In the genomic region with DNA sequence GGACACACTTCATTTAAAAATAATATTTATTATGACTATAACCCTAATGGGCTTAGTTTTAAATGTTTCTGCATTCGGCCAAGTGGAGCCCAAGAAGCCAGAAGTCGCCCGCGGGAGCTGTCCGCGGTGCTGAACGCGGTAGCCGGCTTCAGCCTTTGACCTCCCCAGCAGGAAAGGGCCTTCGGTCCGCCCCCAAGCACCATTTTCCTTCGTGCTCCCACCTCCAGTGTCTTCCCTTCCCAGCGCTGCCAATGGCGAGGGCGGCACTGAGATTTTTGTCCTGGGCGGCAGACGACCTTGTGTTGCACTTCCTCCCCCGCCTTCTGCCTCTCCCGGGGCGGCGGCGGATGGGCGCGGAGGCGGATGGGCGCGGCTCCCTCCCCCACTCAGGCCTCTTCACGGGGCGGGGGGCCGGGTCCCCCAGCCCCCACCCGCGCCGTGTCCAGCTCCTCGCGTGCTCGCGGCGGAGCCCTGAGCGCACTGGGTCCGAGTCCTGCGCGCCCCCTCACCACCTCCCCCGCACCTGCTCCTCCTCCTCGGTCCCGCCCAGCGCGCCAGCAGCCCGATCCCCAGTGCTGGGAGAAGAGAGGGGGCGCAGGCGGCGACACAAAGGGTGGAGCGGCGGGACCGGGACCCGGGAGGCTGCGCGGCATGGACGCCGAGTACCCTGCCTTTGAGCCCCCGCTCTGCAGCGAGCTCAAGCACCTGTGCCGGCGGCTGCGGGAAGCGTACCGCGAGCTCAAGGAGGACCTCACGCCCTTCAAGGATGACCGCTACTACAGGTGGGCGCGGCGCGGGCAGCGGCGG, we compare ENCODE assay signal across 8 cellular contexts. TPM values are rescaled to one million over a fixed set of nuclear protein-coding genes. Genes with fewer than 3 reads are reported as not detected.
DNase-seq lines count a peak whose midpoint lies in the region; ATAC-seq and TF ChIP-seq lines count a peak whose summit lies in the region.

No MANE protein-coding gene starts in this region.

- intact Hi-C loops in colonic mucosa (cut with DNase I) = no loop called here

- no peaks in the 10 kb centered on the region for H3K36me3 ChIP-seq in colonic mucosa

- peak overlapping the region; percentile 8 for H3K27ac ChIP-seq in colonic mucosa

- no peaks in the 10 kb centered on the region for H3K4me1 ChIP-seq in colonic mucosa

- no peak for ATAC-seq in HG03442 (IDR thresholded peaks at IDR 0.05; ENCODE audit: unreplicated experiment)

- H3K9me3 ChIP-seq in colonic mucosa = no peaks in the 10 kb centered on the region

- TF ChIP-seq CTCF in colonic mucosa (IDR thresholded peaks at IDR 0.05) = no peak

- H3K27me3 ChIP-seq in colonic mucosa = peaks cover 8% of the 10 kb centered on the region

- DNase-seq in NCI-H1436 (lab: John Stamatoyannopoulos, UW) = peak; percentile 62
- no peak for DNase-seq in NCI-H1436 treated with DMSO at 0.1 percent for 48 hours (lab: John Stamatoyannopoulos, UW)
- DNase-seq in NCI-H2196 treated with DMSO at 0.1 percent for 48 hours (lab: John Stamatoyannopoulos, UW; ENCODE audit: unreplicated experiment) = peak; percentile 20
- DNase-seq in activated CD4-positive, alpha-beta T cell treated with anti-CD3 and anti-CD28 coated beads for 48 hours = peak; percentile 77
- peak; percentile 85 for DNase-seq in colonic mucosa
- peak; percentile 95 for DNase-seq in left kidney (ENCODE audit: low read depth, low spot score)
- DNase-seq in stimulated activated CD4-positive, alpha-beta T cell treated with anti-CD3 and anti-CD28 coated beads, Interleukin-1b, Interleukin-23, amount 100 ng/mL, for 4 hours (ENCODE audit: low read depth in 2 of 2) = peak; percentile 47 to 59

- peak overlapping the region in 1 of 2 donors; percentile 33 for H3K9ac ChIP-seq in colonic mucosa (ENCODE audit: low read depth in 2 of 2, low read length in 2 of 2)

- H3K4me3 ChIP-seq in colonic mucosa = peak overlapping the region; percentile 59

RNA-seq across cellular contexts. Expression of a gene that starts 23.6 kb away (rescaled TPM):
- total RNA-seq in colonic mucosa = 10 to 100 TPM; 33.2 to 57.4 TPM
